ENCODE assay signal across 25 cellular contexts in the genomic region with DNA sequence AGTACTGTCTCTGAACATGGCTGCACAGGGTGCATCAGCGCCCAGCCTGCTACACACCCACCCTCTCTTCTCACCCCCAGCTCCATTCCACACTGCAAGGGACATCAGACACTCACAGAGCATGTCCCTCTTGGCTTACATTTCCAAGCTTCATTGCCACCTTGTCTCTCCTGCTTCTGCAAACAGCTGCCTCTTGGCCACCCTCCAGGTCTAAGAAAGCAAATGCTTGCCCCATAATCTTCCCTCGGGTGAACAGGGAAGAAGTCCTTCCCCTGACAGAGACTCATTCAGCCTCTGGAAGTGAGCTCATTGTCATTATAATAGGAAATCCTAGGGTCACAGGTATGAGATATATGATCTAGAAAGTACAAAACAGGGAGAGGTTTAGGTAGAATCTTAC.
"Had no signal": no experiment of that assay in that cellular context is flagged by ENCODE, and none has a peak within 500 bp of the region (broad histone marks: within the 10 kb centered on the region; RNA-seq: fewer than 3 reads in every experiment).

No MANE protein-coding gene starts in this region.

- H3K4me3 ChIP-seq: esophagus muscularis mucosa, gastroesophageal sphincter, left ventricle myocardium inferior, spleen, tibial nerve, uterus had no signal

- DNase-seq: activated B cell treated with CpG ODN at 0.5 μM for 24 hours; activated CD4-positive, alpha-beta memory T cell treated with anti-CD3 and anti-CD28 coated beads for 36 hours; activated CD4-positive, alpha-beta T cell treated with anti-CD3 and anti-CD28 coated beads for 4 hours; activated naive CD4-positive, alpha-beta T cell; activated naive CD8-positive, alpha-beta T cell treated with anti-CD3 and anti-CD28 coated beads for 36 hours; activated T-cell treated with anti-CD3 and anti-CD28 coated beads for 4 hours; amniotic stem cell; effector memory CD4-positive, alpha-beta T cell; immature natural killer cell; kidney glomerular epithelial cell; left ventricle myocardium inferior; mammary epithelial cell; nephron progenitor cell; occipital lobe; posterior cingulate gyrus; retina; spleen; stimulated activated CD8-positive, alpha-beta memory T cell treated with anti-CD3 and anti-CD28 coated beads, Interleukin-4, amount 100 ng/mL, for 48 hours; stimulated activated naive CD8-positive, alpha-beta T cell treated with anti-CD3 and anti-CD28 coated beads, Interleukin-15, Interleukin-2, amounts not matched to agents 100 U/mL and 50 U/mL, for 24 hours; substantia nigra; uterus had no signal

- H3K4me1 ChIP-seq: left ventricle myocardium inferior, spleen, tibial nerve, uterus had no signal

- H3K27ac ChIP-seq: esophagus muscularis mucosa, gastroesophageal sphincter, left ventricle myocardium inferior, spleen, tibial nerve, uterus had no signal

- H3K27me3 ChIP-seq: esophagus muscularis mucosa, gastroesophageal sphincter, tibial nerve, uterus had no signal

- ATAC-seq: activated T-helper 17 cell treated with anti-CD3 and anti-CD28 coated beads, Interleukin-2, amount 50 U/mL, for 72 hours; gastroesophageal sphincter; stimulated activated naive CD8-positive, alpha-beta T cell treated with anti-CD3 and anti-CD28 coated beads, Interleukin-15, Interleukin-2, amounts not matched to agents 100 U/mL and 50 U/mL, for 24 hours had no signal

- H3K9me3 ChIP-seq: esophagus muscularis mucosa, gastroesophageal sphincter, left ventricle myocardium inferior, spleen, tibial nerve, uterus had no signal

- H3K36me3 ChIP-seq: esophagus muscularis mucosa, gastroesophageal sphincter, left ventricle myocardium inferior, spleen, tibial nerve, uterus had no signal
